Comparison of ENCODE assay signal across 19 cellular contexts in genomic region chr18:58723810-58724602, GRCh38. TPM values are rescaled to one million over a fixed set of nuclear protein-coding genes. Genes with fewer than 3 reads are reported as not detected.
A peak's percentile ranks its signal among the peaks of the same experiment; 100 is the strongest.
DNase-seq lines count a peak whose midpoint lies in the region; ATAC-seq and TF ChIP-seq lines count a peak whose summit lies in the region.
"Had no signal": no experiment of that assay in that cellular context is flagged by ENCODE, and none has a peak within 500 bp of the region (broad histone marks: within the 10 kb centered on the region; RNA-seq: fewer than 3 reads in every experiment).

No MANE protein-coding gene starts in this region.

- H3K36me3 ChIP-seq in kidney epithelial cell (ENCODE audit: control insufficient read depth, insufficient read depth, low read length): no peaks in the 10 kb centered on the region
- no peaks in the 10 kb centered on the region for H3K36me3 ChIP-seq in mucosa of descending colon (ENCODE audit: low read depth)

- no peaks in the 10 kb centered on the region for H3K27me3 ChIP-seq in kidney epithelial cell (ENCODE audit: control insufficient read depth, insufficient read depth, low read length)
- H3K27me3 ChIP-seq: tibial nerve had no signal

- H3K4me1 ChIP-seq in mucosa of descending colon (ENCODE audit: low read depth): no peaks in the 10 kb centered on the region
- H3K4me1 ChIP-seq: tibial nerve had no signal

- ATAC-seq in GM21717 (IDR thresholded peaks at IDR 0.05; ENCODE audit: unreplicated experiment) (no peak), mucosa of descending colon (no peak)

- no peak overlapping the region for H3K4me3 ChIP-seq in kidney epithelial cell (ENCODE audit: low read depth, low read length)
- H3K4me3 ChIP-seq in mucosa of descending colon: no peak overlapping the region
- H3K4me3 ChIP-seq: tibial nerve had no signal

- intact Hi-C loops in mucosa of descending colon (cut with DNase I, micrococcal nuclease): no loop called here

- DNase-seq in AG08395 (ENCODE audit: low spot score): peak; percentile 38
- peak; percentile 8 for DNase-seq in HuH-7 (ENCODE audit: low spot score)
- DNase-seq in dermis blood vessel endothelial cell: peak; percentile 2
- DNase-seq in kidney epithelial cell (ENCODE audit: low read depth): peak; percentile 18
- no peak for DNase-seq in NCI-H526 treated with DMSO at 0.1 percent for 48 hours (lab: John Stamatoyannopoulos, UW)
- DNase-seq in mucosa of descending colon: no peak
- DNase-seq in T-helper 2 cell: no peak
- DNase-seq: activated CD4-positive, alpha-beta T cell treated with anti-CD3 and anti-CD28 coated beads, Interleukin-2, amount 10 ng/mL, durations not matched to agents 24 days and 14 days; activated naive CD4-positive, alpha-beta T cell; CD4-positive, alpha-beta memory T cell; cortex of kidney; head of caudate nucleus; immature natural killer cell; NCI-H2081; RPMI8226; stimulated activated naive CD4-positive, alpha-beta T cell treated with Interleukin-2 at 50 U/mL for 16 hours; SW 1271 had no signal

- TF ChIP-seq CTCF in kidney epithelial cell (IDR thresholded peaks at IDR 0.05; ENCODE audit: insufficient read depth, low read length, poor library complexity, severe bottlenecking): no peak
- TF ChIP-seq CTCF in mucosa of descending colon (IDR thresholded peaks at IDR 0.05): no peak

- H3K9me3 ChIP-seq in mucosa of descending colon: no peaks in the 10 kb centered on the region
- H3K9me3 ChIP-seq: tibial nerve had no signal

RNA-seq across cellular contexts. Expression of gene MALT1, which starts 52.7 kb away (rescaled TPM):
- 34.5 and 37.1 TPM in 2 replicates for total RNA-seq in dermis blood vessel endothelial cell
- total RNA-seq in kidney epithelial cell: 18.4 and 19.8 TPM in 2 replicates
- total RNA-seq in mucosa of descending colon: 10 to 100 TPM; 19.5 to 23.4 (median 23.1) TPM

Comparison
In these comparisons a context has a peak if more than half of its experiments do, and no peak if none do; other contexts are left out.
1. DNase-seq: peak in AG08395 (single experiment), HuH-7 (single experiment), dermis blood vessel endothelial cell (single experiment) and kidney epithelial cell (single experiment); none in NCI-H526 treated with DMSO at 0.1 percent for 48 hours (single experiment), mucosa of descending colon (0 of 3) and T-helper 2 cell (0 of 5).